ENCODE assay signal across 8 cellular contexts in genomic region chr2:219499058-219499307, GRCh38. TPM values are rescaled to one million over a fixed set of nuclear protein-coding genes. Genes with fewer than 3 reads are reported as not detected.
DNase-seq lines count a peak whose midpoint lies in the region; ATAC-seq, FAIRE-seq and TF ChIP-seq lines count a peak whose summit lies in the region.

No MANE protein-coding gene starts in this region.

- H3K23me2 ChIP-seq in H1 (ENCODE audit: low read depth, low read length) = peaks cover 24% of the 10 kb centered on the region

- peak overlapping the region; percentile 91 for H2AFZ ChIP-seq in MM.1S (ENCODE audit: low read length)
- H2AFZ ChIP-seq in H1 (ENCODE audit: low read length) = no peak overlapping the region
- peak overlapping the region; percentile 93 for H2AFZ ChIP-seq in neuron (ENCODE audit: low read depth, low read length)

- H3K4me2 ChIP-seq in MM.1S (ENCODE audit: low read depth, low read length) (peak overlapping the region; percentile 94), H1 (ENCODE audit: insufficient read depth in 1 of 2, low read depth in 2 of 2, low read length in 2 of 2) (peak overlapping the region; percentile 97 to 99)

- no peak for TF ChIP-seq RAD21 in H1 (IDR thresholded peaks at IDR 0.05 in 1 of 2, conservative IDR thresholded peaks at IDR 0.05 in 1 of 2; ENCODE audit: low read depth in 2 of 2, low read length in 2 of 2)

- no peak for FAIRE-seq in H1 (lab: Jason Lieb, UNC)

- H2AK5ac ChIP-seq in H1 (ENCODE audit: low read depth, low read length) = peak overlapping the region; percentile 46; the same call in 1 of the 2 replicates

- H3K4ac ChIP-seq in H1 (replicated peaks; ENCODE audit: insufficient read length, low read depth, low read length) = peak overlapping the region; percentile 91

- H3K79me2 ChIP-seq in MM.1S (ENCODE audit: low read length) (peaks cover 13% of the 10 kb centered on the region), H1 (ENCODE audit: control insufficient read depth in 1 of 2, insufficient read depth in 2 of 2, low read length in 2 of 2) (no peaks in the 10 kb centered on the region)

- no peak for TF ChIP-seq POLR2A in H1 (IDR thresholded peaks at IDR 0.05; ENCODE audit: control extremely low read depth in 1 of 2, low read depth in 2 of 2, low read length in 2 of 2)

- no peak overlapping the region for H4K8ac ChIP-seq in H1 (ENCODE audit: extremely low read depth, insufficient read depth, low read length)

- H3K56ac ChIP-seq in H1 (replicated peaks; ENCODE audit: insufficient read length, low read depth, low read length) = no peak overlapping the region

- peak overlapping the region; percentile 66; the same call in 1 of the 2 replicates for H2BK5ac ChIP-seq in H1 (ENCODE audit: low read depth, low read length)

- no peaks in the 10 kb centered on the region; the same call in 1 of the 2 replicates for H3K79me1 ChIP-seq in H1 (ENCODE audit: low read depth, low read length)

- H3K18ac ChIP-seq in H1 (ENCODE audit: extremely low read depth, low read length) = no peak overlapping the region; the same call in 1 of the 2 replicates

- H2BK20ac ChIP-seq in H1 (ENCODE audit: low read length) = no peak overlapping the region

- POLR2A ChIA-PET in CD4-positive, alpha-beta memory T cell (lab: Charles Lee; ENCODE audit: partially characterized antibody) = interaction anchor here (0.6 to 3.0 kb wide), 7 partner anchors 11 to 839 kb away, joined by 3 to 27 read pairs (median 4); partner anchors contain the start of genes BCS1L, CHPF, DNPEP and STK11IP
- POLR2A ChIA-PET in H1 (lab: Charles Lee; ENCODE audit: partially characterized antibody) = interaction anchor here (1.0 to 19.9 kb wide), 12 partner anchors 8 to 196 kb away, joined by 3 to 216 read pairs (median 6); partner anchors contain the start of genes ASIC4, CHPF, STK11IP and TMEM198

- H4K5ac ChIP-seq in H1 (ENCODE audit: insufficient read length, low read depth, low read length) = no peak overlapping the region

- H3K9ac ChIP-seq in MM.1S (ENCODE audit: low read length) = peak overlapping the region; percentile 91
- peak overlapping the region in 3 of 4 experiments; percentile 48 to 79 (median 50); a peak in 4 of 7 replicates for H3K9ac ChIP-seq in H1 (replicated peaks in 1 of 4; ENCODE audit: extremely low read depth in 1 of 4, low read depth in 3 of 4, low read length in 3 of 4)

- intact Hi-C loops in CD4-positive, alpha-beta memory T cell (cut with micrococcal nuclease) = loop anchor here (5.0 kb wide), 1 partner anchor 143 kb away; no protein-coding TSS in a partner anchor

- H3K4me1 ChIP-seq in CD4-positive, alpha-beta memory T cell (ENCODE audit: insufficient read depth, low read length) = peaks cover 37% of the 10 kb centered on the region
- H3K4me1 ChIP-seq in MM.1S (ENCODE audit: low read length) (peaks cover 11% of the 10 kb centered on the region), H1 (replicated peaks in 1 of 4; ENCODE audit: control insufficient read depth in 3 of 4, insufficient read depth in 4 of 4, low read length in 3 of 4) (peaks cover 9 to 41% (median 21%) of the 10 kb centered on the region in 4 experiments), neuron (ENCODE audit: insufficient read depth, low read length) (peaks cover 15% of the 10 kb centered on the region)

- peak overlapping the region; percentile 62 to 70 for H3K4me3 ChIP-seq in CD4-positive, alpha-beta memory T cell (ENCODE audit: low read length in 2 of 2)
- H3K4me3 ChIP-seq in MM.1S (ENCODE audit: low read length) = peak overlapping the region; percentile 88
- H3K4me3 ChIP-seq in H1 (ENCODE audit: extremely low read depth in 1 of 4, insufficient read depth in 2 of 4, low read depth in 3 of 4, low read length in 4 of 4) = peak overlapping the region; percentile 57 to 72 (median 65)
- H3K4me3 ChIP-seq in neuron (ENCODE audit: low read length) = peak overlapping the region; percentile 60

- H2BK15ac ChIP-seq in H1 (ENCODE audit: low read length) = no peak overlapping the region

- no peak for ATAC-seq in GM21360 (IDR thresholded peaks at IDR 0.05; ENCODE audit: unreplicated experiment)
- no peak for ATAC-seq in HG03135 (IDR thresholded peaks at IDR 0.05; ENCODE audit: unreplicated experiment)

- TF ChIP-seq CTCF in MM.1S (IDR thresholded peaks at IDR 0.05; ENCODE audit: low read length) (no peak), H1 (IDR thresholded peaks at IDR 0.05; ENCODE audit: control extremely low read depth in 1 of 3, insufficient read depth in 1 of 3, low read depth in 1 of 3, low read length in 3 of 3) (no peak)

- no peaks in the 10 kb centered on the region for H3F3A ChIP-seq in MM.1S (ENCODE audit: insufficient read depth, low read length)

- no peak overlapping the region for H2BK120ac ChIP-seq in H1 (replicated peaks; ENCODE audit: low read depth, low read length)

- H3K9me3 Mint-ChIP-seq in CD4-positive, alpha-beta memory T cell = no peaks in the 10 kb centered on the region

- H3K27ac ChIP-seq in CD4-positive, alpha-beta memory T cell (ENCODE audit: low read depth, low read length) = peak overlapping the region; percentile 53
- H3K27ac ChIP-seq in MM.1S (ENCODE audit: low read length) (no peak overlapping the region), H1 (ENCODE audit: low read depth, low read length) (no peak overlapping the region)

- peaks cover 13 to 22% of the 10 kb centered on the region in 2 donors for H3K36me3 Mint-ChIP-seq in CD4-positive, alpha-beta memory T cell

- no peak for TF ChIP-seq EP300 in H1 (IDR thresholded peaks at IDR 0.05; ENCODE audit: borderline replicate concordance in 1 of 2, low read depth in 2 of 2, low read length in 2 of 2)

- no peaks in the 10 kb centered on the region for H3K9me3 ChIP-seq in CD4-positive, alpha-beta memory T cell (ENCODE audit: control insufficient read depth in 1 of 2, low read length in 2 of 2)
- H3K9me3 ChIP-seq in MM.1S (replicated peaks; ENCODE audit: insufficient read depth, low read length) (no peaks in the 10 kb centered on the region), H1 (ENCODE audit: insufficient read depth in 2 of 2, low read depth in 1 of 2, low read length in 1 of 2) (no peaks in the 10 kb centered on the region), neuron (ENCODE audit: low read length) (peaks cover 6% of the 10 kb centered on the region)

- no peak overlapping the region for H4K91ac ChIP-seq in H1 (replicated peaks; ENCODE audit: insufficient read length, low read length)

- H3K4me1 Mint-ChIP-seq in CD4-positive, alpha-beta memory T cell = peaks cover 22 to 39% (median 31%) of the 10 kb centered on the region in 4 donors

- H3K14ac ChIP-seq in H1 (ENCODE audit: insufficient read length) = no peak overlapping the region

- CTCF ChIA-PET in CD4-positive, alpha-beta memory T cell (lab: Charles Lee; ENCODE audit: partially characterized antibody) = interaction anchor here (0.7 to 8.2 kb wide), 14 partner anchors 9 to 110 kb away, joined by 3 to 160 read pairs (median 6); partner anchors contain the start of genes CHPF and DNPEP
- CTCF ChIA-PET in H1 (lab: Charles Lee; ENCODE audit: partially characterized antibody) = interaction anchor here (0.8 to 113.1 kb wide), 8 partner anchors 10 to 144 kb away, joined by 3 to 7248 read pairs (median 4); partner anchors contain the start of genes ASIC4, CHPF, DES and GMPPA

- DNase-seq in CD4-positive, alpha-beta memory T cell = no peak
- no peak for DNase-seq in MM.1S
- no peak for DNase-seq in H1 (ENCODE audit: low read depth in 1 of 2, low spot score in 2 of 2)
- no peak for DNase-seq in NCI-H1092 treated with DMSO at 0.1 percent for 48 hours (lab: John Stamatoyannopoulos, UW)
- DNase-seq in RPMI8226 = no peak

- peak overlapping the region; percentile 92 to 100 (median 99) for H3K4me3 Mint-ChIP-seq in CD4-positive, alpha-beta memory T cell

- H3K27ac Mint-ChIP-seq in CD4-positive, alpha-beta memory T cell = peak overlapping the region; percentile 60 to 99 (median 94)

- WGBS in H1 (ENCODE audit: extremely low coverage in 1 of 2, insufficient coverage in 1 of 2, insufficient read length in 1 of 2, insufficient replicate concordance in 2 of 2, low coverage in 1 of 2, low lambda C conversion rate in 2 of 2, missing lambda C conversion rate in 1 of 2), 2 experiments = 13% methylated on average over 3 of the region's 3 CpGs; no CpG with 5 or more reads in 1 of the 2 experiments

- H3K36me3 ChIP-seq in CD4-positive, alpha-beta memory T cell (ENCODE audit: insufficient read depth, low read length) = no peaks in the 10 kb centered on the region
- no peaks in the 10 kb centered on the region for H3K36me3 ChIP-seq in MM.1S (replicated peaks; ENCODE audit: insufficient read depth, low read length)
- peaks cover 0 to 7% (median 0%) of the 10 kb centered on the region in 4 experiments; a peak in 1 of 8 replicates for H3K36me3 ChIP-seq in H1 (ENCODE audit: control insufficient read depth in 2 of 4, insufficient read depth in 4 of 4, low read length in 3 of 4)
- peaks cover 2% of the 10 kb centered on the region for H3K36me3 ChIP-seq in neuron (ENCODE audit: insufficient read depth, low read length)

- H3K27me3 Mint-ChIP-seq in CD4-positive, alpha-beta memory T cell = peaks cover 29% of the 10 kb centered on the region in 2 donors

- no peaks in the 10 kb centered on the region for H3K9me2 ChIP-seq in MM.1S (replicated peaks; ENCODE audit: insufficient read depth, low read length)

- peaks cover 33% of the 10 kb centered on the region for H3K27me3 ChIP-seq in CD4-positive, alpha-beta memory T cell (ENCODE audit: insufficient read depth, low read length)
- H3K27me3 ChIP-seq in MM.1S (replicated peaks; ENCODE audit: insufficient read depth, low read length) (peaks cover 35% of the 10 kb centered on the region), H1 (replicated peaks in 1 of 4; ENCODE audit: control insufficient read depth in 3 of 4, extremely low read depth in 1 of 4, insufficient read depth in 3 of 4, low read length in 3 of 4) (peaks cover 20 to 35% (median 29%) of the 10 kb centered on the region in 4 experiments), neuron (ENCODE audit: insufficient read depth, low read length) (peaks cover 14% of the 10 kb centered on the region)

- no peak overlapping the region for H2BK12ac ChIP-seq in H1 (ENCODE audit: low read depth, low read length)

- no peak overlapping the region for H3K23ac ChIP-seq in H1 (ENCODE audit: insufficient read length)

- no peaks in the 10 kb centered on the region for H4K20me1 ChIP-seq in MM.1S (ENCODE audit: insufficient read depth, low read length)
- H4K20me1 ChIP-seq in H1 (replicated peaks in 1 of 2; ENCODE audit: control insufficient read depth in 1 of 2, insufficient read depth in 2 of 2, low read length in 2 of 2) = no peaks in the 10 kb centered on the region

RNA-seq across cellular contexts. Expression of gene GMPPA, which starts 0.3 kb away (rescaled TPM):
- total RNA-seq in CD4-positive, alpha-beta memory T cell = 10 to 100 TPM; 45.2 to 48.3 TPM
- polyA plus RNA-seq in CD4-positive, alpha-beta memory T cell = 10 to 100 TPM; 30.4 to 31.0 TPM
- total RNA-seq in H1 (2021; fragmentation: NEBNext Ultra II Directional; extraction: Animal tissue kit (Norgen Biotek cat#: 25700)) = 34.3 and 35.3 TPM in 2 replicates
- 98.8 and 101 TPM in 2 replicates for polyA plus RNA-seq in H1 (2011; rRNA removed)
- polyA plus RNA-seq in H1 (2011; cell fraction: cytosol; rRNA removed) = 59.0 TPM
- polyA plus RNA-seq in H1 (2011; cell fraction: nucleus; rRNA removed) = 133 TPM
- 32.8 to 43.7 TPM (median 41.5 TPM) in 4 replicates for polyA plus RNA-seq in H1 (2012, experiment 1 of 2)
- polyA plus RNA-seq in H1 (2012, experiment 2 of 2) = 53.9 TPM
- 32.4 TPM for polyA plus RNA-seq in H1 (2013, experiment 1 of 2)
- polyA plus RNA-seq in H1 (2013, experiment 2 of 2) = 31.6 TPM
- polyA minus RNA-seq in H1 (2011; rRNA and poly(A)+ RNA removed) = 67.3 and 79.3 TPM in 2 replicates
- polyA minus RNA-seq in H1 (2011; cell fraction: cytosol; rRNA and poly(A)+ RNA removed) = 24.6 TPM
- polyA minus RNA-seq in H1 (2011; cell fraction: nucleus; rRNA and poly(A)+ RNA removed) = 26.1 TPM

RNA-seq across cellular contexts. Expression of gene ASIC4, which starts 15.3 kb away (rescaled TPM):
- total RNA-seq in CD4-positive, alpha-beta memory T cell = under 1 TPM; 0.09 to 0.22 TPM
- not detected for polyA plus RNA-seq in CD4-positive, alpha-beta memory T cell
- 0.19 and 0.22 TPM in 2 replicates for total RNA-seq in H1 (2021; fragmentation: NEBNext Ultra II Directional; extraction: Animal tissue kit (Norgen Biotek cat#: 25700))
- 0.12 and 0.30 TPM in 2 replicates for polyA plus RNA-seq in H1 (2011; rRNA removed)
- polyA plus RNA-seq in H1 (2011; cell fraction: cytosol; rRNA removed) = 0.18 TPM
- polyA plus RNA-seq in H1 (2011; cell fraction: nucleus; rRNA removed) = 0.96 TPM
- polyA plus RNA-seq in H1 (2012, experiment 1 of 2) = 0.11 to 0.42 TPM (median 0.36 TPM) in 3 of 4 replicates, not detected in the other
- 0.05 TPM for polyA plus RNA-seq in H1 (2012, experiment 2 of 2)
- 0.06 TPM for polyA plus RNA-seq in H1 (2013, experiment 1 of 2)
- 0.13 TPM for polyA plus RNA-seq in H1 (2013, experiment 2 of 2)
- polyA minus RNA-seq in H1 (2011; rRNA and poly(A)+ RNA removed) = 0.12 and 0.22 TPM in 2 replicates
- not detected for polyA minus RNA-seq in H1 (2011; cell fraction: cytosol; rRNA and poly(A)+ RNA removed)
- polyA minus RNA-seq in H1 (2011; cell fraction: nucleus; rRNA and poly(A)+ RNA removed) = 0.50 TPM

RNA-seq across cellular contexts. Expression of gene CHPF, which starts 44.6 kb away (rescaled TPM):
- total RNA-seq in CD4-positive, alpha-beta memory T cell = 1 to 10 TPM; 7.7 to 8.5 TPM
- polyA plus RNA-seq in CD4-positive, alpha-beta memory T cell = 1 to 10 TPM; 7.5 to 8.1 TPM
- 62.9 and 68.1 TPM in 2 replicates for total RNA-seq in H1 (2021; fragmentation: NEBNext Ultra II Directional; extraction: Animal tissue kit (Norgen Biotek cat#: 25700))
- 67.3 and 103 TPM in 2 replicates for polyA plus RNA-seq in H1 (2011; rRNA removed)
- polyA plus RNA-seq in H1 (2011; cell fraction: cytosol; rRNA removed) = 61.7 TPM
- 76.8 TPM for polyA plus RNA-seq in H1 (2011; cell fraction: nucleus; rRNA removed)
- polyA plus RNA-seq in H1 (2012, experiment 1 of 2) = 33.7 to 59.5 TPM (median 55.7 TPM) in 4 replicates
- polyA plus RNA-seq in H1 (2012, experiment 2 of 2) = 62.7 TPM
- 107 TPM for polyA plus RNA-seq in H1 (2013, experiment 1 of 2)
- 107 TPM for polyA plus RNA-seq in H1 (2013, experiment 2 of 2)
- polyA minus RNA-seq in H1 (2011; rRNA and poly(A)+ RNA removed) = 17.3 and 20.9 TPM in 2 replicates
- polyA minus RNA-seq in H1 (2011; cell fraction: cytosol; rRNA and poly(A)+ RNA removed) = 62.2 TPM
- polyA minus RNA-seq in H1 (2011; cell fraction: nucleus; rRNA and poly(A)+ RNA removed) = 38.8 TPM

RNA-seq across cellular contexts. Expression of gene TMEM198, which starts 44.8 kb away (rescaled TPM):
- under 1 TPM; 0.67 to 0.76 TPM for total RNA-seq in CD4-positive, alpha-beta memory T cell
- polyA plus RNA-seq in CD4-positive, alpha-beta memory T cell = not detected
- total RNA-seq in H1 (2021; fragmentation: NEBNext Ultra II Directional; extraction: Animal tissue kit (Norgen Biotek cat#: 25700)) = 10.2 and 11.0 TPM in 2 replicates
- polyA plus RNA-seq in H1 (2011; rRNA removed) = 10.4 and 15.4 TPM in 2 replicates
- 10.0 TPM for polyA plus RNA-seq in H1 (2011; cell fraction: cytosol; rRNA removed)
- 19.0 TPM for polyA plus RNA-seq in H1 (2011; cell fraction: nucleus; rRNA removed)
- polyA plus RNA-seq in H1 (2012, experiment 1 of 2) = 7.6 to 11.7 TPM (median 9.4 TPM) in 4 replicates
- polyA plus RNA-seq in H1 (2012, experiment 2 of 2) = 13.6 TPM
- 8.4 TPM for polyA plus RNA-seq in H1 (2013, experiment 1 of 2)
- polyA plus RNA-seq in H1 (2013, experiment 2 of 2) = 8.2 TPM
- 4.3 and 6.1 TPM in 2 replicates for polyA minus RNA-seq in H1 (2011; rRNA and poly(A)+ RNA removed)
- polyA minus RNA-seq in H1 (2011; cell fraction: cytosol; rRNA and poly(A)+ RNA removed) = 7.5 TPM
- 5.6 TPM for polyA minus RNA-seq in H1 (2011; cell fraction: nucleus; rRNA and poly(A)+ RNA removed)
